Comparison of ENCODE assay signal across 8 cellular contexts in genomic region chr6:33633084-33633461, GRCh38. TPM values are rescaled to one million over a fixed set of nuclear protein-coding genes. Genes with fewer than 3 reads are reported as not detected.
DNase-seq lines count a peak whose midpoint lies in the region; ATAC-seq lines count a peak whose summit lies in the region.

No MANE protein-coding gene starts in this region.

- ATAC-seq in HG03039 (IDR thresholded peaks at IDR 0.05; ENCODE audit: unreplicated experiment), result no peak

- no peak overlapping the region for H3K23ac ChIP-seq in neuronal stem cell (ENCODE audit: low read depth, low read length, poor library complexity)

- H3K4me3 ChIP-seq in CD4-positive, alpha-beta memory T cell (ENCODE audit: low read length in 2 of 2), result peak overlapping the region in 1 of 2 donors; percentile 40
- H3K4me3 ChIP-seq in Jurkat, Clone E6-1 (ENCODE audit: low read length), result peak overlapping the region; percentile 33
- H3K4me3 ChIP-seq in ectodermal cell (ENCODE audit: insufficient read depth, low read depth, low read length) (peak overlapping the region; percentile 45), neuronal stem cell (ENCODE audit: low read length in 2 of 2) (peak overlapping the region; percentile 58 to 81)

- peak overlapping the region; percentile 55 for H3K9ac ChIP-seq in neuronal stem cell (ENCODE audit: low read depth, low read length, poor library complexity)

- H3K4me1 Mint-ChIP-seq in CD4-positive, alpha-beta memory T cell, result peaks cover 41 to 80% (median 58%) of the 10 kb centered on the region in 4 donors

- H3K79me1 ChIP-seq in neuronal stem cell (ENCODE audit: low read depth, low read length), result no peaks in the 10 kb centered on the region

- peak overlapping the region; percentile 80 to 93 (median 88) for H3K27ac Mint-ChIP-seq in CD4-positive, alpha-beta memory T cell

- peak overlapping the region; percentile 93 for H2AFZ ChIP-seq in neuronal stem cell (ENCODE audit: low read length)

- no peak overlapping the region for H4K91ac ChIP-seq in neuronal stem cell (ENCODE audit: low read depth, low read length, poor library complexity)

- no peak overlapping the region for H3K4ac ChIP-seq in neuronal stem cell (ENCODE audit: low read length)

- intact Hi-C loops in CD4-positive, alpha-beta memory T cell (cut with micrococcal nuclease), result loop anchor here (1.0 to 2.0 kb wide), 3 partner anchors 12 to 48 kb away; partner anchors contain the start of gene ITPR3

- no peaks in the 10 kb centered on the region for H3K27me3 ChIP-seq in CD4-positive, alpha-beta memory T cell (ENCODE audit: insufficient read depth, low read length)
- H3K27me3 ChIP-seq in ectodermal cell (ENCODE audit: control insufficient read depth, insufficient read depth, low read length, poor library complexity, severe bottlenecking) (peaks cover 23% of the 10 kb centered on the region), neuronal stem cell (ENCODE audit: control insufficient read depth in 3 of 3, insufficient read depth in 3 of 3, low read depth in 1 of 3, low read length in 3 of 3) (peaks cover 0 to 19% (median 0%) of the 10 kb centered on the region in 3 experiments)

- peak overlapping the region; percentile 99 for H3K4me2 ChIP-seq in neuronal stem cell (ENCODE audit: insufficient read depth, low read length, poor library complexity, severe bottlenecking)

- H3K18ac ChIP-seq in neuronal stem cell (ENCODE audit: low read length), result peak overlapping the region; percentile 91

- no peak for DNase-seq in CD4-positive, alpha-beta memory T cell
- no peak for DNase-seq in Jurkat, Clone E6-1 (ENCODE audit: low read depth, low spot score)
- DNase-seq in neuronal stem cell (ENCODE audit: low spot score), result no peak
- no peak for DNase-seq in globus pallidus (ENCODE audit: low spot score)
- DNase-seq in NCI-H1436 treated with DMSO at 0.1 percent for 48 hours (lab: John Stamatoyannopoulos, UW), result no peak
- no peak for DNase-seq in COLO829 (ENCODE audit: low spot score)

- peak overlapping the region; percentile 12 for H3K14ac ChIP-seq in neuronal stem cell (ENCODE audit: low read length)

- H2BK120ac ChIP-seq in neuronal stem cell (ENCODE audit: low read depth, low read length), result no peak overlapping the region

- H3K9me3 ChIP-seq in CD4-positive, alpha-beta memory T cell (ENCODE audit: control insufficient read depth in 1 of 2, low read length in 2 of 2), result no peaks in the 10 kb centered on the region
- H3K9me3 ChIP-seq in ectodermal cell (ENCODE audit: control insufficient read depth, low read length), result no peaks in the 10 kb centered on the region
- H3K9me3 ChIP-seq in neuronal stem cell (replicated peaks in 1 of 2; ENCODE audit: control insufficient read depth in 2 of 2, insufficient read depth in 1 of 2, low read depth in 1 of 2, low read length in 2 of 2), result no peaks in the 10 kb centered on the region

- H3K36me3 Mint-ChIP-seq in CD4-positive, alpha-beta memory T cell, result peaks cover 0 to 17% of the 10 kb centered on the region in 2 donors

- H3K36me3 ChIP-seq in CD4-positive, alpha-beta memory T cell (ENCODE audit: insufficient read depth, low read length), result no peaks in the 10 kb centered on the region
- H3K36me3 ChIP-seq in ectodermal cell (ENCODE audit: control insufficient read depth, insufficient read depth, low read length) (no peaks in the 10 kb centered on the region), neuronal stem cell (replicated peaks in 1 of 2; ENCODE audit: control insufficient read depth in 2 of 2, insufficient read depth in 2 of 2, low read length in 2 of 2) (no peaks in the 10 kb centered on the region)

- WGBS in ectodermal cell, 2 experiments, result 24% methylated on average over 21 of the region's 21 CpGs
- WGBS in neuronal stem cell (ENCODE audit: extremely low coverage in 2 of 2, insufficient read length in 2 of 2, insufficient replicate concordance in 1 of 2), 2 donors, result no CpG with 5 or more reads among the region's 21 CpGs

- POLR2A ChIA-PET in CD4-positive, alpha-beta memory T cell (lab: Charles Lee; ENCODE audit: partially characterized antibody), result interaction anchor here (1.1 to 3.6 kb wide), 2 partner anchors 12 to 42 kb away, joined by 3 to 40 read pairs; partner anchors contain the start of gene ITPR3

- H2BK5ac ChIP-seq in neuronal stem cell (ENCODE audit: low read length), result no peak overlapping the region

- H3K27me3 Mint-ChIP-seq in CD4-positive, alpha-beta memory T cell, result no peaks in the 10 kb centered on the region

- H3K9me3 Mint-ChIP-seq in CD4-positive, alpha-beta memory T cell, result no peaks in the 10 kb centered on the region

- peak overlapping the region; percentile 91 for H2BK15ac ChIP-seq in neuronal stem cell (ENCODE audit: low read length)

- H2BK12ac ChIP-seq in neuronal stem cell (ENCODE audit: low read length), result peak overlapping the region; percentile 68

- H4K8ac ChIP-seq in neuronal stem cell (ENCODE audit: low read depth, low read length), result peak overlapping the region; percentile 57

- H3K4me1 ChIP-seq in CD4-positive, alpha-beta memory T cell (ENCODE audit: insufficient read depth, low read length), result peaks cover 44% of the 10 kb centered on the region
- H3K4me1 ChIP-seq in ectodermal cell (ENCODE audit: control insufficient read depth, insufficient read depth, low read length), result peaks cover 19% of the 10 kb centered on the region
- H3K4me1 ChIP-seq in neuronal stem cell (ENCODE audit: control insufficient read depth in 2 of 2, insufficient read depth in 1 of 2, low read depth in 1 of 2, low read length in 2 of 2), result peaks cover 8 to 15% of the 10 kb centered on the region in 2 donors

- peak overlapping the region; percentile 35 for H3K27ac ChIP-seq in CD4-positive, alpha-beta memory T cell (ENCODE audit: low read depth, low read length)
- H3K27ac ChIP-seq in ectodermal cell (ENCODE audit: insufficient read depth, low read depth, low read length, poor library complexity, severe bottlenecking) (no peak overlapping the region), neuronal stem cell (replicated peaks; ENCODE audit: low read length) (no peak overlapping the region)

- peak overlapping the region; percentile 31 for H2AK5ac ChIP-seq in neuronal stem cell (ENCODE audit: low read depth, low read length)

- CTCF ChIA-PET in CD4-positive, alpha-beta memory T cell (lab: Charles Lee; ENCODE audit: partially characterized antibody), result interaction anchor here (0.8 to 2.7 kb wide), 9 partner anchors 9 to 72 kb away, joined by 3 to 20 read pairs (median 6); partner anchors contain the start of genes BAK1 and ITPR3

- H3K4me3 Mint-ChIP-seq in CD4-positive, alpha-beta memory T cell, result peak overlapping the region; percentile 63 to 94 (median 82)

RNA-seq across cellular contexts. Expression of gene ITPR3, which starts 12.0 kb away (rescaled TPM):
- total RNA-seq in CD4-positive, alpha-beta memory T cell, result 10 to 100 TPM; 71.2 to 72.4 TPM
- polyA plus RNA-seq in CD4-positive, alpha-beta memory T cell, result 1 to 10 TPM in 1 of 2 donors, under 1 TPM in 1; 0.55 to 8.1 TPM
- 21.4 TPM for polyA plus RNA-seq in Jurkat, Clone E6-1 (2012; ENCODE audit: insufficient read depth, insufficient read length)
- 1.8 TPM for polyA plus RNA-seq in ectodermal cell (2013, experiment 1 of 4)
- 2.5 TPM for polyA plus RNA-seq in ectodermal cell (2013, experiment 2 of 4)
- polyA plus RNA-seq in ectodermal cell (2013, experiment 3 of 4), result 2.0 TPM
- polyA plus RNA-seq in ectodermal cell (2013, experiment 4 of 4), result 2.3 TPM
- polyA plus RNA-seq in neuronal stem cell (2013, experiment 1 of 2), result 1.4 TPM
- polyA plus RNA-seq in neuronal stem cell (2013, experiment 2 of 2), result 1.4 TPM

RNA-seq across cellular contexts. Expression of gene BAK1, which starts 53.0 kb away (rescaled TPM):
- total RNA-seq in CD4-positive, alpha-beta memory T cell, result 10 to 100 TPM; 26.2 to 27.2 TPM
- 10 to 100 TPM; 28.1 to 41.6 TPM for polyA plus RNA-seq in CD4-positive, alpha-beta memory T cell
- 32.0 TPM for polyA plus RNA-seq in Jurkat, Clone E6-1 (2012; ENCODE audit: insufficient read depth, insufficient read length)
- 40.6 TPM for polyA plus RNA-seq in ectodermal cell (2013, experiment 1 of 4)
- polyA plus RNA-seq in ectodermal cell (2013, experiment 2 of 4), result 38.3 TPM
- 31.4 TPM for polyA plus RNA-seq in ectodermal cell (2013, experiment 3 of 4)
- 31.6 TPM for polyA plus RNA-seq in ectodermal cell (2013, experiment 4 of 4)
- polyA plus RNA-seq in neuronal stem cell (2013, experiment 1 of 2), result 14.5 TPM
- polyA plus RNA-seq in neuronal stem cell (2013, experiment 2 of 2), result 14.1 TPM
